10 cellular contexts compared by ENCODE assay signal in genomic region chr4:25029479-25030282, GRCh38. TPM values are rescaled to one million over a fixed set of nuclear protein-coding genes. Genes with fewer than 3 reads are reported as not detected.
DNase-seq lines count a peak whose midpoint lies in the region; ATAC-seq, FAIRE-seq and TF ChIP-seq lines count a peak whose summit lies in the region.
"Had no signal": no experiment of that assay in that cellular context is flagged by ENCODE, and none has a peak within 500 bp of the region (broad histone marks: within the 10 kb centered on the region; RNA-seq: fewer than 3 reads in every experiment).

No MANE protein-coding gene starts in this region.

- peaks cover 41% of the 10 kb centered on the region for H3K4me1 Mint-ChIP-seq in neural progenitor cell

- H2BK120ac ChIP-seq in H1 (replicated peaks; ENCODE audit: low read depth, low read length) = no peak overlapping the region

- H3K36me3 Mint-ChIP-seq in neural progenitor cell = peaks cover 8% of the 10 kb centered on the region

- WGBS in H1 (ENCODE audit: extremely low coverage in 1 of 2, insufficient coverage in 1 of 2, insufficient read length in 1 of 2, insufficient replicate concordance in 2 of 2, low coverage in 1 of 2, low lambda C conversion rate in 2 of 2, missing lambda C conversion rate in 1 of 2), 2 experiments = 30% methylated on average over 20 of the region's 20 CpGs; no CpG with 5 or more reads in 1 of the 2 experiments

- no peak overlapping the region for H2BK12ac ChIP-seq in H1 (ENCODE audit: low read depth, low read length)

- H3K27me3 ChIP-seq in A673 (replicated peaks; ENCODE audit: insufficient read depth, low read depth, low read length, poor library complexity) (peaks cover 84% of the 10 kb centered on the region), HAP-1 (ENCODE audit: low read depth) (no peaks in the 10 kb centered on the region), H1 (replicated peaks in 1 of 4; ENCODE audit: control insufficient read depth in 3 of 4, extremely low read depth in 1 of 4, insufficient read depth in 3 of 4, low read length in 3 of 4) (peaks cover 9 to 34% (median 31%) of the 10 kb centered on the region in 4 experiments), neural progenitor cell (peaks cover 54% of the 10 kb centered on the region)

- H2AK5ac ChIP-seq in H1 (ENCODE audit: low read depth, low read length) = no peak overlapping the region

- H2BK5ac ChIP-seq in H1 (ENCODE audit: low read depth, low read length) = no peak overlapping the region

- H3K79me2 ChIP-seq in H1 (ENCODE audit: control insufficient read depth in 1 of 2, insufficient read depth in 2 of 2, low read length in 2 of 2) = no peaks in the 10 kb centered on the region
- no peaks in the 10 kb centered on the region for H3K79me2 ChIP-seq in neural progenitor cell (ENCODE audit: low read depth)

- in situ Hi-C loops in HAP-1 (cut with MboI; ENCODE audit: low sequenced_read_pairs) = no loop called here

- TF ChIP-seq CTCF in A673 (conservative IDR thresholded peaks at IDR 0.05; ENCODE audit: low read depth, low read length) (no peak), H1 (IDR thresholded peaks at IDR 0.05; ENCODE audit: control extremely low read depth in 1 of 3, insufficient read depth in 1 of 3, low read depth in 1 of 3, low read length in 3 of 3) (no peak), neural progenitor cell (IDR thresholded peaks at IDR 0.05) (no peak)

- no peak overlapping the region; the same call in 1 of the 2 replicates for H4K8ac ChIP-seq in H1 (ENCODE audit: extremely low read depth, insufficient read depth, low read length)

- H4K5ac ChIP-seq in H1 (ENCODE audit: insufficient read length, low read depth, low read length) = no peak overlapping the region

- POLR2A ChIA-PET in A673 (lab: Charles Lee; ENCODE audit: low non-redundant PET) = no interaction called here
- POLR2A ChIA-PET in H1 (lab: Charles Lee; ENCODE audit: partially characterized antibody) = interaction anchor here (0.6 to 1.6 kb wide), 3 partner anchors 16 to 561 kb away, joined by 3 read pairs; no protein-coding TSS in a partner anchor

- no peak overlapping the region for H4K91ac ChIP-seq in H1 (replicated peaks; ENCODE audit: insufficient read length, low read length)

- peak overlapping the region; percentile 88 for H3K4me3 Mint-ChIP-seq in neural progenitor cell
- H3K4me3 Mint-ChIP-seq: activated T-cell treated with anti-CD3 and anti-CD28 coated beads, Interleukin-2, amount 50 U/mL, for 4 hours had no signal

- H2BK15ac ChIP-seq in H1 (ENCODE audit: low read length) = no peak overlapping the region

- peaks cover 10% of the 10 kb centered on the region; the same call in 1 of the 2 replicates for H3K23me2 ChIP-seq in H1 (ENCODE audit: low read depth, low read length)

- no peak overlapping the region for H3K56ac ChIP-seq in H1 (replicated peaks; ENCODE audit: insufficient read length, low read depth, low read length)

- H3K27me3 Mint-ChIP-seq in neural progenitor cell (ENCODE audit: insufficient read depth, low read depth) = peaks cover 13% of the 10 kb centered on the region

- H3K9me3 ChIP-seq in A673 (ENCODE audit: low read depth, low read length, poor library complexity, severe bottlenecking) = no peaks in the 10 kb centered on the region
- H3K9me3 ChIP-seq in HAP-1 = no peaks in the 10 kb centered on the region
- no peaks in the 10 kb centered on the region for H3K9me3 ChIP-seq in H1 (ENCODE audit: insufficient read depth in 2 of 2, low read depth in 1 of 2, low read length in 1 of 2)
- H3K9me3 ChIP-seq in neural progenitor cell (ENCODE audit: low read depth) = no peaks in the 10 kb centered on the region

- H3K36me3 ChIP-seq in A673 (ENCODE audit: insufficient read depth, low read length, poor library complexity, severe bottlenecking) = no peaks in the 10 kb centered on the region
- H3K36me3 ChIP-seq in HAP-1 (replicated peaks) = no peaks in the 10 kb centered on the region
- H3K36me3 ChIP-seq in H1 (ENCODE audit: control insufficient read depth in 2 of 4, insufficient read depth in 4 of 4, low read length in 3 of 4) = no peaks in the 10 kb centered on the region
- no peaks in the 10 kb centered on the region for H3K36me3 ChIP-seq in neural progenitor cell

- H3K4me2 ChIP-seq in H1 (ENCODE audit: insufficient read depth in 1 of 2, low read depth in 2 of 2, low read length in 2 of 2) (peak overlapping the region; percentile 69 to 77), neural progenitor cell (peak overlapping the region; percentile 98)

- H3K23ac ChIP-seq in H1 (ENCODE audit: insufficient read length) = no peak overlapping the region

- no peak overlapping the region for H3K27ac Mint-ChIP-seq in neural progenitor cell

- H2BK20ac ChIP-seq in H1 (ENCODE audit: low read length) = no peak overlapping the region

- BruUV-seq in A673 (replicated peaks; lab: Mats Ljungman, UMichigan) = no TSS peak

- H3K79me1 ChIP-seq in H1 (ENCODE audit: low read depth, low read length) = no peaks in the 10 kb centered on the region

- H3K18ac ChIP-seq in H1 (ENCODE audit: extremely low read depth, low read length) = no peak overlapping the region

- H4K20me1 ChIP-seq in H1 (replicated peaks in 1 of 2; ENCODE audit: control insufficient read depth in 1 of 2, insufficient read depth in 2 of 2, low read length in 2 of 2) (peaks cover 0 to 3% of the 10 kb centered on the region in 2 experiments), neural progenitor cell (ENCODE audit: low read depth) (no peaks in the 10 kb centered on the region)

- no peak overlapping the region for H3K14ac ChIP-seq in H1 (ENCODE audit: insufficient read length)

- H3K9ac ChIP-seq in H1 (replicated peaks in 1 of 4; ENCODE audit: extremely low read depth in 1 of 4, low read depth in 3 of 4, low read length in 3 of 4) (no peak overlapping the region), neural progenitor cell (no peak overlapping the region)

- CTCF ChIA-PET in A673 (lab: Charles Lee) (no interaction called here), H1 (lab: Charles Lee; ENCODE audit: partially characterized antibody) (interaction anchor here (0.7 to 1.5 kb wide), 5 partner anchors 10 to 50 kb away, joined by 3 to 5 read pairs (median 4); no protein-coding TSS in a partner anchor)

- peaks cover 12% of the 10 kb centered on the region for H3F3A ChIP-seq in neural progenitor cell (ENCODE audit: low read depth)

- ATAC-seq in GM19452 (IDR thresholded peaks at IDR 0.05; ENCODE audit: unreplicated experiment) (no peak), HG02571 (IDR thresholded peaks at IDR 0.05; ENCODE audit: unreplicated experiment) (no peak)

- intact Hi-C loops in A673 (cut with micrococcal nuclease; ENCODE audit: unreplicated experiment) = no loop called here

- H3K4me1 ChIP-seq in A673 (ENCODE audit: insufficient read depth, low read length, poor library complexity, severe bottlenecking) = no peaks in the 10 kb centered on the region
- H3K4me1 ChIP-seq in HAP-1 = peaks cover 5% of the 10 kb centered on the region; the same call in 1 of the 2 replicates
- peaks cover 11 to 14% (median 11%) of the 10 kb centered on the region in 4 experiments for H3K4me1 ChIP-seq in H1 (replicated peaks in 1 of 4; ENCODE audit: control insufficient read depth in 3 of 4, insufficient read depth in 4 of 4, low read length in 3 of 4)
- peaks cover 18% of the 10 kb centered on the region for H3K4me1 ChIP-seq in neural progenitor cell

- H2AFZ ChIP-seq in H1 (ENCODE audit: low read length) (peak overlapping the region; percentile 92; the same call in 1 of the 2 replicates), neural progenitor cell (replicated peaks) (peak overlapping the region; percentile 80)

- FAIRE-seq in H1 (lab: Jason Lieb, UNC) = no peak

- 0 out of 4 replicates have a peak, but pooled peaks of 1 of the 2 experiments have one; percentile 8 for TF ChIP-seq RAD21 in H1 (IDR thresholded peaks at IDR 0.05 in 1 of 2, conservative IDR thresholded peaks at IDR 0.05 in 1 of 2; ENCODE audit: low read depth in 2 of 2, low read length in 2 of 2)

- no peak overlapping the region for H3K4ac ChIP-seq in H1 (replicated peaks; ENCODE audit: insufficient read length, low read depth, low read length)

- H3K27ac ChIP-seq in A673 (ENCODE audit: low read depth, low read length, poor library complexity, severe bottlenecking) = no peak overlapping the region
- no peak overlapping the region for H3K27ac ChIP-seq in H1 (ENCODE audit: low read depth, low read length)
- no peak overlapping the region for H3K27ac ChIP-seq in neural progenitor cell
- H3K27ac ChIP-seq in substantia nigra (ENCODE audit: low read depth, low read length, poor library complexity, severe bottlenecking) = no peak overlapping the region

- DNase-seq in A673 (ENCODE audit: low spot score) (no peak), HAP-1 (ENCODE audit: low spot score in 2 of 2) (no peak), H1 (ENCODE audit: low read depth in 1 of 2, low spot score in 2 of 2) (peak in 1 of 2 experiments; percentile 50), neural progenitor cell (ENCODE audit: low spot score) (no peak), mucosa of gallbladder (ENCODE audit: low spot score) (no peak), substantia nigra (lab: John Stamatoyannopoulos, UW) (no peak)
- DNase-seq: activated T-cell treated with anti-CD3 and anti-CD28 coated beads, Interleukin-2, amount 50 U/mL, for 4 hours; stimulated activated CD4-positive, alpha-beta T cell treated with anti-CD3 and anti-CD28 coated beads, Interleukin-4, amount 100 ng/mL, for 1 hour had no signal

- H3K4me3 ChIP-seq in A673 (ENCODE audit: low read depth, low read length, poor library complexity, severe bottlenecking) = peak overlapping the region; percentile 33
- peak overlapping the region; percentile 44 for H3K4me3 ChIP-seq in HAP-1
- peak overlapping the region; percentile 48 to 70 (median 59) for H3K4me3 ChIP-seq in H1 (ENCODE audit: extremely low read depth in 1 of 4, insufficient read depth in 2 of 4, low read depth in 3 of 4, low read length in 4 of 4)
- H3K4me3 ChIP-seq in neural progenitor cell = peak overlapping the region; percentile 64

- H3K9me3 Mint-ChIP-seq in neural progenitor cell = peaks cover 5% of the 10 kb centered on the region

- TF ChIP-seq EP300 in H1 (IDR thresholded peaks at IDR 0.05; ENCODE audit: borderline replicate concordance in 1 of 2, low read depth in 2 of 2, low read length in 2 of 2) = no peak

- no peak for TF ChIP-seq POLR2A in H1 (IDR thresholded peaks at IDR 0.05; ENCODE audit: control extremely low read depth in 1 of 2, low read depth in 2 of 2, low read length in 2 of 2)

RNA-seq across cellular contexts. Expression of gene LGI2, which starts 1.1 kb away (rescaled TPM):
- total RNA-seq in A673 (2021) (0.43 TPM in 1 of 2 replicates, not detected in the other), neural progenitor cell (ENCODE audit: low replicate concordance) (0.56 and 0.99 TPM in 2 replicates), mucosa of gallbladder (18.4 TPM)
- total RNA-seq in H1 (2021; fragmentation: NEBNext Ultra II Directional; extraction: Animal tissue kit (Norgen Biotek cat#: 25700)) = 4.0 and 4.8 TPM in 2 replicates
- polyA plus RNA-seq in H1 (2011; rRNA removed) = 1.4 and 2.3 TPM in 2 replicates
- 2.5 TPM for polyA plus RNA-seq in H1 (2011; cell fraction: cytosol; rRNA removed)
- polyA plus RNA-seq in H1 (2011; cell fraction: nucleus; rRNA removed) = 1.4 TPM
- 1.7 to 3.3 TPM (median 2.3 TPM) in 4 replicates for polyA plus RNA-seq in H1 (2012, experiment 1 of 2)
- polyA plus RNA-seq in H1 (2012, experiment 2 of 2) = 0.50 TPM
- 2.0 TPM for polyA plus RNA-seq in H1 (2013, experiment 1 of 2)
- polyA plus RNA-seq in H1 (2013, experiment 2 of 2) = 2.2 TPM
- 2.7 and 4.1 TPM in 2 replicates for polyA minus RNA-seq in H1 (2011; rRNA and poly(A)+ RNA removed)
- 1.2 TPM for polyA minus RNA-seq in H1 (2011; cell fraction: cytosol; rRNA and poly(A)+ RNA removed)
- 3.0 TPM for polyA minus RNA-seq in H1 (2011; cell fraction: nucleus; rRNA and poly(A)+ RNA removed)
- total RNA-seq: activated T-cell treated with anti-CD3 and anti-CD28 coated beads, Interleukin-2, amount 50 U/mL, for 4 hours had no signal
